Comparison of ENCODE assay signal across 9 cellular contexts in genomic region chr6:20117474-20117873, GRCh38.
DNase-seq lines count a peak whose midpoint lies in the region; ATAC-seq and TF ChIP-seq lines count a peak whose summit lies in the region.
"Had no signal": no experiment of that assay in that cellular context is flagged by ENCODE, and none has a peak within 500 bp of the region (broad histone marks: within the 10 kb centered on the region; RNA-seq: fewer than 3 reads in every experiment).

No MANE protein-coding gene starts in this region.

- no peaks in the 10 kb centered on the region for H3K9me3 ChIP-seq in Caco-2

- H3K27me3 ChIP-seq in Caco-2 (replicated peaks; ENCODE audit: control insufficient read depth, insufficient read depth, low read length) (no peaks in the 10 kb centered on the region), foreskin keratinocyte (no peaks in the 10 kb centered on the region)

- CTCF ChIA-PET in Caco-2 (lab: Charles Lee), result interaction anchor here (2.2 kb wide), 1 partner anchor 9 kb away, joined by 9 read pairs; no protein-coding TSS in a partner anchor

- H3K4me1 Mint-ChIP-seq in Caco-2 (ENCODE audit: low read depth, unreplicated experiment), result peaks cover 21% of the 10 kb centered on the region

- peak; percentile 83 for ATAC-seq in GM19395 (IDR thresholded peaks at IDR 0.05; ENCODE audit: unreplicated experiment)
- ATAC-seq in HG03432 (IDR thresholded peaks at IDR 0.05; ENCODE audit: unreplicated experiment), result peak; percentile 85
- peak; percentile 94 for ATAC-seq in foreskin keratinocyte

- H3K27me3 Mint-ChIP-seq in Caco-2 (ENCODE audit: insufficient read depth, unreplicated experiment), result no peaks in the 10 kb centered on the region

- H3K36me3 ChIP-seq in Caco-2 (ENCODE audit: control insufficient read depth, insufficient read depth, low read length), result peaks cover 1% of the 10 kb centered on the region; the same call in 1 of the 2 replicates

- peak; percentile 67 to 75 for DNase-seq in Caco-2
- DNase-seq in foreskin keratinocyte, result peak; percentile 54 to 72
- no peak for DNase-seq in activated T-cell treated with anti-CD3 and anti-CD28 coated beads, Interleukin-2, amount 50 U/mL, for 48 hours
- no peak for DNase-seq in NOMO-1 treated with dmso at 0.1 percent for 144 hours (lab: John Stamatoyannopoulos, UW; ENCODE audit: unreplicated experiment)
- DNase-seq in stimulated activated CD4-positive, alpha-beta T cell treated with anti-CD3 and anti-CD28 coated beads, Interleukin-12 subunit alpha, Interleukin-12 subunit beta, amount 100 ng/mL, for 4 hours, result no peak
- no peak for DNase-seq in cerebellar nuclear complex (lab: John Stamatoyannopoulos, UW)
- DNase-seq: AML-193 had no signal

- H3K4me3 Mint-ChIP-seq in Caco-2 (ENCODE audit: unreplicated experiment), result peak overlapping the region; percentile 23

- intact Hi-C loops in Caco-2 (cut with micrococcal nuclease; ENCODE audit: unreplicated experiment), result loop anchor here (1.0 kb wide), 1 partner anchor 9 kb away; no protein-coding TSS in a partner anchor

- H3K9me3 Mint-ChIP-seq in Caco-2 (ENCODE audit: unreplicated experiment), result no peaks in the 10 kb centered on the region

- H3K4me1 ChIP-seq in Caco-2, result peaks cover 18% of the 10 kb centered on the region
- peaks cover 6% of the 10 kb centered on the region for H3K4me1 ChIP-seq in foreskin keratinocyte

- POLR2A ChIA-PET in Caco-2 (lab: Charles Lee), result no interaction called here

- TF ChIP-seq CTCF in Caco-2 (IDR thresholded peaks at IDR 0.05; ENCODE audit: insufficient read depth in 1 of 2, low read depth in 1 of 2, low read length in 1 of 2, severe bottlenecking in 1 of 2, unreplicated experiment in 1 of 2) (no peak), foreskin keratinocyte (conservative IDR thresholded peaks at IDR 0.05) (no peak)

- H3K27ac ChIP-seq in foreskin keratinocyte, result no peak overlapping the region

- no TSS peak for BruUV-seq in Caco-2 (replicated peaks; lab: Mats Ljungman, UMichigan)

- H3K36me3 Mint-ChIP-seq in Caco-2 (ENCODE audit: insufficient read depth, unreplicated experiment), result no peaks in the 10 kb centered on the region

- H3K4me3 ChIP-seq in Caco-2 (ENCODE audit: low read depth, low read length), result no peak overlapping the region

- peak overlapping the region; percentile 58 for H3K27ac Mint-ChIP-seq in Caco-2 (ENCODE audit: unreplicated experiment)

Comparison
In these comparisons a context has a peak if more than half of its experiments do, and no peak if none do; other contexts are left out.
1. DNase-seq: peak in Caco-2 (2 of 2) and foreskin keratinocyte (2 of 2); none in activated T-cell treated with anti-CD3 and anti-CD28 coated beads, Interleukin-2, amount 50 U/mL, for 48 hours (0 of 2), NOMO-1 treated with dmso at 0.1 percent for 144 hours (single experiment), stimulated activated CD4-positive, alpha-beta T cell treated with anti-CD3 and anti-CD28 coated beads, Interleukin-12 subunit alpha, Interleukin-12 subunit beta, amount 100 ng/mL, for 4 hours (single experiment) and cerebellar nuclear complex (0 of 2).
2. Peak in every context shown above with its lines, with median percentiles within 50 percentile points of each other: ATAC-seq.